Comparison of ENCODE assay signal across 9 cellular contexts in genomic region chr7:100966542-100967291, GRCh38. TPM values are rescaled to one million over a fixed set of nuclear protein-coding genes. Genes with fewer than 3 reads are reported as not detected.
DNase-seq lines count a peak whose midpoint lies in the region; ATAC-seq and TF ChIP-seq lines count a peak whose summit lies in the region.
"Had no signal": no experiment of that assay in that cellular context is flagged by ENCODE, and none has a peak within 500 bp of the region (broad histone marks: within the 10 kb centered on the region; RNA-seq: fewer than 3 reads in every experiment).

No MANE protein-coding gene starts in this region.

- H3K9me3 ChIP-seq in transverse colon, result no peaks in the 10 kb centered on the region

- no peaks in the 10 kb centered on the region for H3K36me3 Mint-ChIP-seq in activated naive CD4-positive, alpha-beta T cell treated with anti-CD3 and anti-CD28 coated beads for 36 hours (ENCODE audit: low read depth)
- H3K36me3 Mint-ChIP-seq in activated T-helper 2 cell treated with anti-CD3 and anti-CD28 coated beads, Interferon-gamma antibody, Interleukin-2, Interleukin-4, amounts not matched to agents 10 μg/mL and 5 μg/mL and 100 μg/mL, durations not matched to agents 14 hours and 24 hours and 36 hours (ENCODE audit: low read depth), result no peaks in the 10 kb centered on the region

- peaks cover 49% of the 10 kb centered on the region for H3K27me3 ChIP-seq in transverse colon

- in situ Hi-C loops in transverse colon (cut with MboI; ENCODE audit: low pct_ligation_motif_present in 1 of 4, low pct_unique_long_range_greater_than_20kb in 1 of 4, low sequenced_read_pairs in 3 of 4), result no loop called here

- H3K4me1 ChIP-seq in transverse colon, result peaks cover 9 to 37% (median 20%) of the 10 kb centered on the region in 4 donors

- 2 to 5% methylated on average over 8 to 40 of the region's 40 CpGs for WGBS in transverse colon (ENCODE audit: low coverage in 1 of 2), 2 donors

- DNase-seq in activated naive CD4-positive, alpha-beta T cell treated with anti-CD3 and anti-CD28 coated beads for 36 hours, result no peak
- no peak for DNase-seq in activated naive CD4-positive, alpha-beta T cell (lab: John Stamatoyannopoulos, UW)
- DNase-seq in activated T-helper 2 cell treated with anti-CD3 and anti-CD28 coated beads, Interferon-gamma antibody, Interleukin-2, Interleukin-4, amounts not matched to agents 10 μg/mL and 5 μg/mL and 100 μg/mL, durations not matched to agents 14 hours and 24 hours and 36 hours (ENCODE audit: low spot score), result no peak
- DNase-seq in left kidney (ENCODE audit: low read depth, low spot score) (peak; percentile 58), transverse colon (peak; percentile 61), NCI-H345 treated with DMSO at 0.1 percent for 48 hours (lab: John Stamatoyannopoulos, UW; ENCODE audit: unreplicated experiment) (no peak)
- no peak for DNase-seq in stimulated activated CD4-positive, alpha-beta T cell treated with anti-CD3 and anti-CD28 coated beads, Interleukin-4, amount 100 ng/mL, for 1 hour

- no peaks in the 10 kb centered on the region for H3K36me3 ChIP-seq in transverse colon

- peak overlapping the region; percentile 35 to 46 (median 40) for H3K4me3 ChIP-seq in transverse colon

- CTCF ChIA-PET in activated naive CD4-positive, alpha-beta T cell treated with anti-CD3 and anti-CD28 coated beads for 36 hours (lab: Charles Lee), result interaction anchor here (1.7 kb wide), 1 partner anchor 73 kb away, joined by 6 read pairs; no protein-coding TSS in a partner anchor

- TF ChIP-seq CTCF in transverse colon (IDR thresholded peaks at IDR 0.05), result no peak

- peaks cover 18% of the 10 kb centered on the region for H3K4me1 Mint-ChIP-seq in activated naive CD4-positive, alpha-beta T cell treated with anti-CD3 and anti-CD28 coated beads for 36 hours (ENCODE audit: low read depth)
- H3K4me1 Mint-ChIP-seq in activated T-helper 2 cell treated with anti-CD3 and anti-CD28 coated beads, Interferon-gamma antibody, Interleukin-2, Interleukin-4, amounts not matched to agents 10 μg/mL and 5 μg/mL and 100 μg/mL, durations not matched to agents 14 hours and 24 hours and 36 hours (ENCODE audit: low read depth), result peaks cover 10% of the 10 kb centered on the region

- H3K27me3 Mint-ChIP-seq in activated naive CD4-positive, alpha-beta T cell treated with anti-CD3 and anti-CD28 coated beads for 36 hours (ENCODE audit: low read depth), result peaks cover 49% of the 10 kb centered on the region
- H3K27me3 Mint-ChIP-seq in activated T-helper 2 cell treated with anti-CD3 and anti-CD28 coated beads, Interferon-gamma antibody, Interleukin-2, Interleukin-4, amounts not matched to agents 10 μg/mL and 5 μg/mL and 100 μg/mL, durations not matched to agents 14 hours and 24 hours and 36 hours (ENCODE audit: low read depth), result peaks cover 35% of the 10 kb centered on the region

- intact Hi-C loops in activated naive CD4-positive, alpha-beta T cell treated with anti-CD3 and anti-CD28 coated beads for 36 hours (cut with micrococcal nuclease), result loop anchor here (1.0 to 5.0 kb wide), 5 partner anchors 51 to 164 kb away; partner anchors contain the start of gene ACHE
- intact Hi-C loops in activated T-helper 2 cell treated with anti-CD3 and anti-CD28 coated beads, Interferon-gamma antibody, Interleukin-2, Interleukin-4, amounts not matched to agents 10 μg/mL and 5 μg/mL and 100 μg/mL, durations not matched to agents 14 hours and 24 hours and 36 hours (cut with micrococcal nuclease), result loop anchor here (1.0 to 5.0 kb wide), 2 partner anchors 93 to 201 kb away; partner anchors contain the start of gene VGF
- intact Hi-C loops in transverse colon (cut with DNase I; ENCODE audit: low total_unique reads), result no loop called here

- TF ChIP-seq POLR2A in transverse colon (IDR thresholded peaks at IDR 0.05), result peak; percentile 77

- H3K27ac ChIP-seq in transverse colon, result peak overlapping the region; percentile 78 to 83 (median 80)

- no peak for ATAC-seq in GM18519 (IDR thresholded peaks at IDR 0.05; ENCODE audit: low FRiP score, unreplicated experiment)

- H3K4me3 Mint-ChIP-seq in activated naive CD4-positive, alpha-beta T cell treated with anti-CD3 and anti-CD28 coated beads for 36 hours, result peak overlapping the region; percentile 10
- H3K4me3 Mint-ChIP-seq in activated T-helper 2 cell treated with anti-CD3 and anti-CD28 coated beads, Interferon-gamma antibody, Interleukin-2, Interleukin-4, amounts not matched to agents 10 μg/mL and 5 μg/mL and 100 μg/mL, durations not matched to agents 14 hours and 24 hours and 36 hours (ENCODE audit: low read depth), result peak overlapping the region; percentile 1

- H3K9me3 Mint-ChIP-seq in activated naive CD4-positive, alpha-beta T cell treated with anti-CD3 and anti-CD28 coated beads for 36 hours, result no peaks in the 10 kb centered on the region
- H3K9me3 Mint-ChIP-seq in activated T-helper 2 cell treated with anti-CD3 and anti-CD28 coated beads, Interferon-gamma antibody, Interleukin-2, Interleukin-4, amounts not matched to agents 10 μg/mL and 5 μg/mL and 100 μg/mL, durations not matched to agents 14 hours and 24 hours and 36 hours, result no peaks in the 10 kb centered on the region

- TF ChIP-seq EP300 in transverse colon (IDR thresholded peaks at IDR 0.05; ENCODE audit: low read depth), result no peak

- no peak overlapping the region for H3K27ac Mint-ChIP-seq in activated naive CD4-positive, alpha-beta T cell treated with anti-CD3 and anti-CD28 coated beads for 36 hours
- H3K27ac Mint-ChIP-seq in activated T-helper 2 cell treated with anti-CD3 and anti-CD28 coated beads, Interferon-gamma antibody, Interleukin-2, Interleukin-4, amounts not matched to agents 10 μg/mL and 5 μg/mL and 100 μg/mL, durations not matched to agents 14 hours and 24 hours and 36 hours, result no peak overlapping the region

RNA-seq across cellular contexts. Expression of gene MUC12, which starts 2.6 kb away (rescaled TPM):
- total RNA-seq in activated naive CD4-positive, alpha-beta T cell treated with anti-CD3 and anti-CD28 coated beads for 36 hours, result not detected
- total RNA-seq in activated T-helper 2 cell treated with anti-CD3 and anti-CD28 coated beads, Interferon-gamma antibody, Interleukin-2, Interleukin-4, amounts not matched to agents 10 μg/mL and 5 μg/mL and 100 μg/mL, durations not matched to agents 14 hours and 24 hours and 36 hours, result 0.85 and 1.4 TPM in 2 replicates
- 1,000 to 10,000 TPM in 1 of 4 donors, 100 to 1,000 TPM in 2, 10 to 100 TPM in 1; 90.2 to 2,095 (median 445) TPM for total RNA-seq in transverse colon
- total RNA-seq: lower leg skin had no signal

RNA-seq across cellular contexts. Expression of gene MUC3A, which starts 17.4 kb away (rescaled TPM):
- total RNA-seq in activated naive CD4-positive, alpha-beta T cell treated with anti-CD3 and anti-CD28 coated beads for 36 hours, result not detected
- total RNA-seq in activated T-helper 2 cell treated with anti-CD3 and anti-CD28 coated beads, Interferon-gamma antibody, Interleukin-2, Interleukin-4, amounts not matched to agents 10 μg/mL and 5 μg/mL and 100 μg/mL, durations not matched to agents 14 hours and 24 hours and 36 hours, result 0.11 TPM in 1 of 2 replicates, not detected in the other
- 100 to 1,000 TPM in 1 of 4 donors, 10 to 100 TPM in 3; 11.7 to 233 (median 64.7) TPM for total RNA-seq in transverse colon

RNA-seq across cellular contexts. Expression of gene MUC17, which starts 53.2 kb away (rescaled TPM):
- total RNA-seq in activated naive CD4-positive, alpha-beta T cell treated with anti-CD3 and anti-CD28 coated beads for 36 hours, result not detected
- not detected in 2 replicates for total RNA-seq in activated T-helper 2 cell treated with anti-CD3 and anti-CD28 coated beads, Interferon-gamma antibody, Interleukin-2, Interleukin-4, amounts not matched to agents 10 μg/mL and 5 μg/mL and 100 μg/mL, durations not matched to agents 14 hours and 24 hours and 36 hours
- 100 to 1,000 TPM in 1 of 4 donors, 10 to 100 TPM in 2, under 1 TPM in 1; 0.80 to 102 (median 20.0) TPM for total RNA-seq in transverse colon
- total RNA-seq: lower leg skin had no signal

Comparison
In these comparisons a context has a peak if more than half of its experiments do, and no peak if none do; other contexts are left out.
1. DNase-seq: peak in left kidney (single experiment) and transverse colon (single experiment); none in activated naive CD4-positive, alpha-beta T cell treated with anti-CD3 and anti-CD28 coated beads for 36 hours (single experiment), activated naive CD4-positive, alpha-beta T cell (0 of 4), activated T-helper 2 cell treated with anti-CD3 and anti-CD28 coated beads, Interferon-gamma antibody, Interleukin-2, Interleukin-4, amounts not matched to agents 10 μg/mL and 5 μg/mL and 100 μg/mL, durations not matched to agents 14 hours and 24 hours and 36 hours (single experiment), NCI-H345 treated with DMSO at 0.1 percent for 48 hours (single experiment) and stimulated activated CD4-positive, alpha-beta T cell treated with anti-CD3 and anti-CD28 coated beads, Interleukin-4, amount 100 ng/mL, for 1 hour (single experiment).
2. RNA of gene MUC12, which starts 2.6 kb away (total RNA-seq): 90.2 to 2,095 TPM in transverse colon; 0.85 to 1.4 TPM in activated T-helper 2 cell treated with anti-CD3 and anti-CD28 coated beads, Interferon-gamma antibody, Interleukin-2, Interleukin-4, amounts not matched to agents 10 μg/mL and 5 μg/mL and 100 μg/mL, durations not matched to agents 14 hours and 24 hours and 36 hours and not detected in activated naive CD4-positive, alpha-beta T cell treated with anti-CD3 and anti-CD28 coated beads for 36 hours; every median in the first group is over 10 times any median in the second.
3. RNA of gene MUC3A, which starts 17.4 kb away (total RNA-seq): 11.7 to 233 TPM in transverse colon; 0.11 TPM in activated T-helper 2 cell treated with anti-CD3 and anti-CD28 coated beads, Interferon-gamma antibody, Interleukin-2, Interleukin-4, amounts not matched to agents 10 μg/mL and 5 μg/mL and 100 μg/mL, durations not matched to agents 14 hours and 24 hours and 36 hours and not detected in activated naive CD4-positive, alpha-beta T cell treated with anti-CD3 and anti-CD28 coated beads for 36 hours; every median in the first group is over 10 times any median in the second.